ENCODE assay signal across 18 cellular contexts in the genomic region with DNA sequence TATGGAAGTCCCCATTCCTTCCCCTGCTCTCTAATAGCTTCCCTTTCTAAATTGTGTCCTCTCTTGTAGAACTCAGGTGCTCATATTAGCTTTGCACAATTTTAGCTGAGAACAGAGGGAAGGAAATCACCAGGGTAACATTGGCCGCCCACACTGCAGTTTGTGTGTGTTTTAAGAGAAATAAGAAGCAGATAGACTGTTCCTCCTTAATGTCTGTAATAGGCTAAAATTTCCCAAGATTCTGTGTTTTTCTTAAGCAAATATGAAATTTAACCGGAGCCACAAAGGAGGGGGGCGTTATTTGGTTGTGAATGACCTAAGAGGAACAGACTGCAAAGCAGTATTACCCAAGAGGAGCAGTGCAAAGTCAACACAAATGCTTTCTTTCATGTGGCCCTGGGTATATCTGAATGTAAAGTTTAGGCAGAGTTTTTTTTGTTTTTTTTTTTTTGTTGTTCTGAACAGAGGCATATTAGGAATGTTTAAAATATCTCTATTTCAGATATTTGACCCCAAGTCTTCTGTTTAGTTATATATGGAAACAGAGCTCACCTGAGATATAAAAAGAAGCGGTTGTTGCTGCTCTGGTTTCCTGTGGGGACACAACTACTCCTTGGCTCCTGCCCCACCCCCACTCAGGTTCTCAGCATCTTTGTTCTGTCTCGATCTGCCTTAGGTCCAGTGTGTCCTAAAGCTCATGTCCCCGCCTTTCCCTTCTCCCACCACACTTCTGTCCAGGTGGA.
DNase-seq lines count a peak whose midpoint lies in the region; ATAC-seq and TF ChIP-seq lines count a peak whose summit lies in the region.
"Had no signal": no experiment of that assay in that cellular context is flagged by ENCODE, and none has a peak within 500 bp of the region (broad histone marks: within the 10 kb centered on the region; RNA-seq: fewer than 3 reads in every experiment).

No MANE protein-coding gene starts in this region.

- H3K27me3 Mint-ChIP-seq in natural killer cell (ENCODE audit: low read depth in 2 of 2), result no peaks in the 10 kb centered on the region
- H3K27me3 Mint-ChIP-seq: activated CD8-positive, alpha-beta T cell treated with anti-CD3 and anti-CD28 coated beads for 36 hours; T-cell had no signal

- DNase-seq in natural killer cell (no peak), MG63 (no peak), tibial nerve (ENCODE audit: low spot score in 2 of 2) (no peak)
- DNase-seq: activated CD8-positive, alpha-beta T cell treated with anti-CD3 and anti-CD28 coated beads for 36 hours; activated naive CD8-positive, alpha-beta T cell treated with anti-CD3 and anti-CD28 coated beads, Interleukin-2, amount 10 ng/mL, durations not matched to agents 7 days and 5 days; activated T-cell treated with anti-CD3 and anti-CD28 coated beads, Interleukin-2, amount 50 U/mL, for 48 hours; CD4-positive, alpha-beta T cell; dermis blood vessel endothelial cell; NCI-H1417; NCI-H82; stimulated activated CD4-positive, alpha-beta T cell treated with anti-CD3 and anti-CD28 coated beads, Interleukin-2, amount 100 ng/mL, for 48 hours; T-cell had no signal

- H3K27ac ChIP-seq in cingulate gyrus (ENCODE audit: low read depth, low read length), result peak overlapping the region; percentile 22
- H3K27ac ChIP-seq in tibial nerve, result no peak overlapping the region
- H3K27ac ChIP-seq: RWPE1 had no signal

- no peaks in the 10 kb centered on the region for H3K4me1 Mint-ChIP-seq in natural killer cell
- H3K4me1 Mint-ChIP-seq: activated naive CD8-positive, alpha-beta T cell treated with anti-CD3 and anti-CD28 coated beads, Interleukin-2, amount 10 ng/mL, durations not matched to agents 7 days and 5 days; T-cell had no signal

- no peak overlapping the region for H3K27ac Mint-ChIP-seq in natural killer cell
- H3K27ac Mint-ChIP-seq: activated CD8-positive, alpha-beta T cell treated with anti-CD3 and anti-CD28 coated beads for 36 hours; activated naive CD8-positive, alpha-beta T cell treated with anti-CD3 and anti-CD28 coated beads, Interleukin-2, amount 10 ng/mL, durations not matched to agents 7 days and 5 days; CD4-positive, alpha-beta T cell; T-cell had no signal

- H3K36me3 ChIP-seq in MG63 (no peaks in the 10 kb centered on the region), tibial nerve (no peaks in the 10 kb centered on the region)

- no peaks in the 10 kb centered on the region for H3K4me1 ChIP-seq in tibial nerve

- TF ChIP-seq CTCF in natural killer cell (IDR thresholded peaks at IDR 0.05) (no peak), tibial nerve (IDR thresholded peaks at IDR 0.05) (no peak)

- TF ChIP-seq POLR2A in tibial nerve (IDR thresholded peaks at IDR 0.05), result no peak

- H3K9me3 ChIP-seq in MG63, result 0 out of 2 replicates have a peak, but pooled peaks cover 2% of the 10 kb centered on the region
- peaks cover 0 to 6% (median 0%) of the 10 kb centered on the region in 4 donors for H3K9me3 ChIP-seq in tibial nerve

- intact Hi-C loops in natural killer cell (cut with micrococcal nuclease), result no loop called here

- no peaks in the 10 kb centered on the region for H3K36me3 Mint-ChIP-seq in natural killer cell
- H3K36me3 Mint-ChIP-seq: activated naive CD8-positive, alpha-beta T cell treated with anti-CD3 and anti-CD28 coated beads, Interleukin-2, amount 10 ng/mL, durations not matched to agents 7 days and 5 days; T-cell had no signal

- no peak overlapping the region for H3K4me3 Mint-ChIP-seq in natural killer cell
- H3K4me3 Mint-ChIP-seq: activated CD8-positive, alpha-beta T cell treated with anti-CD3 and anti-CD28 coated beads for 36 hours; activated naive CD8-positive, alpha-beta T cell treated with anti-CD3 and anti-CD28 coated beads, Interleukin-2, amount 10 ng/mL, durations not matched to agents 7 days and 5 days; CD4-positive, alpha-beta T cell; T-cell had no signal

- H3K27me3 ChIP-seq in MG63 (no peaks in the 10 kb centered on the region), tibial nerve (no peaks in the 10 kb centered on the region)

- H3K4me3 ChIP-seq in MG63 (no peak overlapping the region), tibial nerve (no peak overlapping the region)

- WGBS in tibial nerve, 2 donors, result 56 to 66% methylated on average over 6 of the region's 6 CpGs

- ATAC-seq in GM18502 (IDR thresholded peaks at IDR 0.05; ENCODE audit: poor library complexity, unreplicated experiment) (peak; percentile 64), GM21576 (IDR thresholded peaks at IDR 0.05; ENCODE audit: unreplicated experiment) (peak; percentile 50), HG03432 (IDR thresholded peaks at IDR 0.05; ENCODE audit: unreplicated experiment) (peak; percentile 39), natural killer cell (no peak), GM21447 (IDR thresholded peaks at IDR 0.05; ENCODE audit: unreplicated experiment) (no peak)
- ATAC-seq: activated CD8-positive, alpha-beta T cell treated with anti-CD3 and anti-CD28 coated beads for 36 hours; T-cell had no signal

- no peak for TF ChIP-seq EP300 in tibial nerve (IDR thresholded peaks at IDR 0.05)

- H3K9me3 Mint-ChIP-seq in natural killer cell, result peaks cover 10 to 18% of the 10 kb centered on the region in 2 donors
- H3K9me3 Mint-ChIP-seq: activated CD8-positive, alpha-beta T cell treated with anti-CD3 and anti-CD28 coated beads for 36 hours; activated naive CD8-positive, alpha-beta T cell treated with anti-CD3 and anti-CD28 coated beads, Interleukin-2, amount 10 ng/mL, durations not matched to agents 7 days and 5 days had no signal

Comparison
In these comparisons a context has a peak if more than half of its experiments do, and no peak if none do; other contexts are left out.
1. ATAC-seq: peak in GM18502 (single experiment), GM21576 (single experiment) and HG03432 (single experiment); none in natural killer cell (0 of 3) and GM21447 (single experiment).